25 cellular contexts compared by ENCODE assay signal in the genomic region with DNA sequence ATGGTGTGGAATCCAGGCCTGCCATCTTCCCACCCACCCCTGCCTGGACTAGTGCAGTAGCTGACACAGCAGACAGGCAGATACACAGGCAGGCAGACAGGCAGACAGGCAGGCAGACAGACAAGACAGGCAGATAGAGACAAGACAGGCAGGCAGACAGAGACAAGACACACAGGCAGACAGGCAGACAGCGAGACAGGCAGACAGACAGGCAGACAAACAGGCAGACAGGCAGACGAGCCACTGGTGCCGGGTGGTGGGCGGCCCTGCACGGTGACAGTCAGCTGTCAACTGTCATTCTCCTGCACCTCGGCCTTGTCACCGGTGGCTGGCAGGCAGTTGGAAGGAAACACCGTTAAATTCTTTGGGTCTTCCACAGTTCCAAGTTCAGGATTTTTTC.
"Had no signal": no experiment of that assay in that cellular context is flagged by ENCODE, and none has a peak within 500 bp of the region (broad histone marks: within the 10 kb centered on the region; RNA-seq: fewer than 3 reads in every experiment).

No MANE protein-coding gene starts in this region.

- H3K27ac ChIP-seq: brain microvascular endothelial cell, cardiac muscle cell, WERI-Rb-1 had no signal

- DNase-seq: activated CD4-positive, alpha-beta T cell treated with anti-CD3 and anti-CD28 coated beads for 36 hours; activated CD4-positive, alpha-beta T cell treated with anti-CD3 and anti-CD28 coated beads, Interleukin-2, amount 50 U/mL, for 1 hour; activated CD8-positive, alpha-beta memory T cell treated with anti-CD3 and anti-CD28 coated beads, Interleukin-2, amount 50 U/mL, for 4 hours; activated CD8-positive, alpha-beta T cell treated with anti-CD3 and anti-CD28 coated beads for 36 hours; activated gamma-delta T cell treated with Interleukin-2 at 50 U/mL for 16 hours; activated naive CD4-positive, alpha-beta T cell treated with anti-CD3 and anti-CD28 coated beads, Interleukin-2, amount 10 ng/mL, durations not matched to agents 7 days and 5 days; activated naive CD8-positive, alpha-beta T cell treated with anti-CD3 and anti-CD28 coated beads for 36 hours; activated T-cell treated with anti-CD3 and anti-CD28 coated beads, Interleukin-2, amount 50 U/mL, for 72 hours; brain microvascular endothelial cell; MG63; MV-4-11; NCI-H1092 treated with DMSO at 0.1 percent for 48 hours; NCI-H1417 treated with DMSO at 0.1 percent for 48 hours; NCI-H1694; NCI-H2029; NCI-H2107; NCI-H2171 treated with DMSO at 0.1 percent for 48 hours; NCI-H226; NCI-H510A; NCI-H526 treated with DMSO at 0.1 percent for 48 hours; NCI-H82; SIG-M5; T-helper 17 cell; WERI-Rb-1 had no signal

- H3K9me3 ChIP-seq: MG63 had no signal

- H3K36me3 ChIP-seq: brain microvascular endothelial cell, cardiac muscle cell, MG63 had no signal

- ATAC-seq: activated CD4-positive, alpha-beta T cell treated with anti-CD3 and anti-CD28 coated beads for 36 hours; activated CD8-positive, alpha-beta T cell treated with anti-CD3 and anti-CD28 coated beads for 36 hours; activated T-cell treated with anti-CD3 and anti-CD28 coated beads, Interleukin-2, amount 50 U/mL, for 72 hours; T-helper 17 cell had no signal

- H3K27me3 ChIP-seq: brain microvascular endothelial cell, cardiac muscle cell, MG63 had no signal

- H3K4me3 ChIP-seq: cardiac muscle cell, MG63 had no signal
